In the genomic region with DNA sequence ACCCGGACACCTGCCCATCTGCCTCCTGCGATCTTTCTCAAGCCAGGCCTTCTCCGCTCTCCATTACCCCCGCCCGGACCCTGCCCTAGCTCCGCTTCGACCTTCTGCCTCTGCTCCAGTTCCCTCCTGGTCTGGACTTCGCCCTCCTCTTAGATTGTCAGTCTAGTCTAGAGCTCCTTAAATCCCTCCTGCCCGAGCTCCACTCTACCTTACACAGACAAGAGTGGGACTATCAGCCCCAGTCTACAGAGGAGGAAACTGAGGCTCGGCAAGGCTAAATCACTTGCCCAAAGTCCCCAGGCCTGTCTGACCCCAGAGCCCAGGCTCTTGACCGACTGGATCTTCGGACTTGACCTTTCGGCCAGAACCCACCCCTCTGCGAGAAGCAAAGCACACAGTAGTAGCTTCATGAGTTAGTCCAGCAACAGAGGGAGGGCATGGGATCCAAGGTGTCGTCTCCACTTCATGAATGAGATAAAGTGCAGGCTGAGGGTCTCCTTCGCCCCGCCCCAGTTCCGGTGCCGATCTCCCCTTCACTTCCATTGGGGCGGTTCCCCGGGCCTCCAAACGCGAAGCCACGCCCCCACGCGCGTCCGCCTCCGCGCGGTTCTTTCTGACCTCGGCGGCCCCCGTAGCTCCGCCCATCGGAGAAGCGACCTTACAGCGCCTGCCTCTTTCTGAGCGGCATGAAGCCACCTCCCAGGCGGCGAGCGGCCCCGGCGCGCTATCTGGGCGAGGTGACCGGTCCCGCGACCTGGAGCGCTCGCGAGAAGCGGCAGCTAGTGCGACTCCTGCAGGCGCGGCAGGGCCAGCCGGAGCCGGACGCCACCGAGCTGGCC, we compare ENCODE assay signal across 8 cellular contexts. TPM values are rescaled to one million over a fixed set of nuclear protein-coding genes. Genes with fewer than 3 reads are reported as not detected.
A peak's percentile ranks its signal among the peaks of the same experiment; 100 is the strongest.
DNase-seq lines count a peak whose midpoint lies in the region; ATAC-seq and TF ChIP-seq lines count a peak whose summit lies in the region.

A gene with protein sequence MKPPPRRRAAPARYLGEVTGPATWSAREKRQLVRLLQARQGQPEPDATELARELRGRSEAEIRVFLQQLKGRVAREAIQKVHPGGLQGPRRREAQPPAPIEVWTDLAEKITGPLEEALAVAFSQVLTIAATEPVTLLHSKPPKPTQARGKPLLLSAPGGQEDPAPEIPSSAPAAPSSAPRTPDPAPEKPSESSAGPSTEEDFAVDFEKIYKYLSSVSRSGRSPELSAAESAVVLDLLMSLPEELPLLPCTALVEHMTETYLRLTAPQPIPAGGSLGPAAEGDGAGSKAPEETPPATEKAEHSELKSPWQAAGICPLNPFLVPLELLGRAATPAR (plus strand): TSS at position 658 of the 839 bp plus-strand sequence. CDS start 29 bp downstream, at position 687.

- H3K4me3 Mint-ChIP-seq in HFFc6 = peak within 1 kb of the TSS; percentile 89
- peak within 1 kb of the TSS; percentile 89 for H3K4me3 Mint-ChIP-seq in activated naive CD4-positive, alpha-beta T cell treated with anti-CD3 and anti-CD28 coated beads, Interleukin-2, amount 50 U/mL, for 24 hours

- peaks cover 17% of the 10 kb centered on the region for H3K79me2 ChIP-seq in osteoblast (ENCODE audit: insufficient read depth, low read length)

- H3K9me3 ChIP-seq in osteoblast (ENCODE audit: low read depth, low read length) = no peaks in the 10 kb centered on the region
- no peaks in the 10 kb centered on the region for H3K9me3 ChIP-seq in thoracic aorta

- peak within 1 kb of the TSS; percentile 80 for H3K4me3 ChIP-seq in osteoblast (ENCODE audit: insufficient read depth, low read length)
- peak within 1 kb of the TSS; percentile 96 for H3K4me3 ChIP-seq in thoracic aorta

- peaks cover 21% of the 10 kb centered on the region for H3K4me1 ChIP-seq in osteoblast (ENCODE audit: insufficient read depth, low read length)
- peaks cover 28 to 60% of the 10 kb centered on the region in 2 donors for H3K4me1 ChIP-seq in thoracic aorta (ENCODE audit: control insufficient read depth in 1 of 2, low read depth in 2 of 2)

- TF ChIP-seq CTCF in HFFc6 (IDR thresholded peaks at IDR 0.05) (peak; percentile 46), osteoblast (IDR thresholded peaks at IDR 0.05; ENCODE audit: extremely low read depth, low read depth, low read length) (no peak), thoracic aorta (IDR thresholded peaks at IDR 0.05) (no peak)

- H3K4me1 Mint-ChIP-seq in HFFc6 (ENCODE audit: low read depth) = peaks cover 19% of the 10 kb centered on the region
- peaks cover 35% of the 10 kb centered on the region for H3K4me1 Mint-ChIP-seq in activated naive CD4-positive, alpha-beta T cell treated with anti-CD3 and anti-CD28 coated beads, Interleukin-2, amount 50 U/mL, for 24 hours

- H3K9me3 Mint-ChIP-seq in HFFc6 = no peaks in the 10 kb centered on the region
- H3K9me3 Mint-ChIP-seq in activated naive CD4-positive, alpha-beta T cell treated with anti-CD3 and anti-CD28 coated beads, Interleukin-2, amount 50 U/mL, for 24 hours = no peaks in the 10 kb centered on the region

- H3K27me3 Mint-ChIP-seq in HFFc6 (ENCODE audit: insufficient read depth) = peaks cover 6% of the 10 kb centered on the region
- peaks cover 15% of the 10 kb centered on the region for H3K27me3 Mint-ChIP-seq in activated naive CD4-positive, alpha-beta T cell treated with anti-CD3 and anti-CD28 coated beads, Interleukin-2, amount 50 U/mL, for 24 hours

- peak within 1 kb of the TSS; percentile 92 for H3K27ac Mint-ChIP-seq in HFFc6
- H3K27ac Mint-ChIP-seq in activated naive CD4-positive, alpha-beta T cell treated with anti-CD3 and anti-CD28 coated beads, Interleukin-2, amount 50 U/mL, for 24 hours = peak within 1 kb of the TSS; percentile 66

- peak within 1 kb of the TSS; percentile 85 for H2AFZ ChIP-seq in osteoblast (ENCODE audit: low read length)

- H3K27ac ChIP-seq in osteoblast (ENCODE audit: low read depth, low read length) = peak within 1 kb of the TSS; percentile 91
- H3K27ac ChIP-seq in thoracic aorta = peak within 1 kb of the TSS; percentile 88 to 89

- H3K36me3 Mint-ChIP-seq in HFFc6 (ENCODE audit: low read depth) = no peaks in the 10 kb centered on the region
- H3K36me3 Mint-ChIP-seq in activated naive CD4-positive, alpha-beta T cell treated with anti-CD3 and anti-CD28 coated beads, Interleukin-2, amount 50 U/mL, for 24 hours = no peaks in the 10 kb centered on the region

- H3K36me3 ChIP-seq in osteoblast (ENCODE audit: insufficient read depth, low read length) = peaks cover 14% of the 10 kb centered on the region
- H3K36me3 ChIP-seq in thoracic aorta = peaks cover 14% of the 10 kb centered on the region

- H4K20me1 ChIP-seq in osteoblast (ENCODE audit: insufficient read depth, low read length) = peaks cover 9% of the 10 kb centered on the region

- DNase-seq in GM03348 (ENCODE audit: low spot score) (peak; percentile 93), HFFc6 (peak; percentile 96), NCI-H1092 (lab: John Stamatoyannopoulos, UW) (peak; percentile 90), glomerular endothelial cell (ENCODE audit: extremely low read depth, low read depth, low spot score) (no peak), osteoblast (ENCODE audit: insufficient read length, low spot score, missing footprints) (peak; percentile 100), thoracic aorta (ENCODE audit: low spot score) (peak; percentile 82)

- ATAC-seq in SK-N-SH treated with all-trans-retinoic acid at 6 μM for 48 hours (peak; percentile 64), thoracic aorta (ENCODE audit: insufficient number of reproducible peaks, low FRiP score, low read depth) (peak; percentile 79)

- H3K4me2 ChIP-seq in osteoblast (ENCODE audit: insufficient read depth, low read length) = peak within 1 kb of the TSS; percentile 91

- H3K27me3 ChIP-seq in osteoblast (ENCODE audit: insufficient read depth, low read length) = peaks cover 26% of the 10 kb centered on the region
- H3K27me3 ChIP-seq in thoracic aorta (replicated peaks; ENCODE audit: insufficient read depth) = no peaks in the 10 kb centered on the region

TF ChIP-seq in SK-N-SH treated with all-trans-retinoic acid at 6 μM for 48 hours, 23 proteins besides CTCF, POLR2A, EP300 and RAD21 (continues in another document):
- TF ChIP-seq, protein P1, sequence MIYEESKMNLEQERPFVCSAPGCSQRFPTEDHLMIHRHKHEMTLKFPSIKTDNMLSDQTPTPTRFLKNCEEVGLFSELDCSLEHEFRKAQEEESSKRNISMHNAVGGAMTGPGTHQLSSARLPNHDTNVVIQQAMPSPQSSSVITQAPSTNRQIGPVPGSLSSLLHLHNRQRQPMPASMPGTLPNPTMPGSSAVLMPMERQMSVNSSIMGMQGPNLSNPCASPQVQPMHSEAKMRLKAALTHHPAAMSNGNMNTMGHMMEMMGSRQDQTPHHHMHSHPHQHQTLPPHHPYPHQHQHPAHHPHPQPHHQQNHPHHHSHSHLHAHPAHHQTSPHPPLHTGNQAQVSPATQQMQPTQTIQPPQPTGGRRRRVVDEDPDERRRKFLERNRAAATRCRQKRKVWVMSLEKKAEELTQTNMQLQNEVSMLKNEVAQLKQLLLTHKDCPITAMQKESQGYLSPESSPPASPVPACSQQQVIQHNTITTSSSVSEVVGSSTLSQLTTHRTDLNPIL (CRISPR knock-in tag; IDR thresholded peaks at IDR 0.05; ENCODE audit: low read depth) = no peak
- TF ChIP-seq TCF4 (CRISPR knock-in tag; IDR thresholded peaks at IDR 0.05; ENCODE audit: borderline replicate concordance) (no peak), SNAI2 (CRISPR knock-in tag; IDR thresholded peaks at IDR 0.05) (no peak), RARB (CRISPR knock-in tag; IDR thresholded peaks at IDR 0.05) (no peak), ARNTL (CRISPR knock-in tag; IDR thresholded peaks at IDR 0.05; ENCODE audit: borderline replicate concordance, low read depth) (no peak), OSR1 (CRISPR knock-in tag; IDR thresholded peaks at IDR 0.05) (no peak), TOX (CRISPR knock-in tag; IDR thresholded peaks at IDR 0.05; ENCODE audit: borderline replicate concordance) (no peak), ESRRG (CRISPR knock-in tag; IDR thresholded peaks at IDR 0.05) (no peak), ISL1 (CRISPR knock-in tag; IDR thresholded peaks at IDR 0.05) (no peak), ZNF70 (CRISPR knock-in tag; IDR thresholded peaks at IDR 0.05) (no peak)
- TF ChIP-seq, protein P2, sequence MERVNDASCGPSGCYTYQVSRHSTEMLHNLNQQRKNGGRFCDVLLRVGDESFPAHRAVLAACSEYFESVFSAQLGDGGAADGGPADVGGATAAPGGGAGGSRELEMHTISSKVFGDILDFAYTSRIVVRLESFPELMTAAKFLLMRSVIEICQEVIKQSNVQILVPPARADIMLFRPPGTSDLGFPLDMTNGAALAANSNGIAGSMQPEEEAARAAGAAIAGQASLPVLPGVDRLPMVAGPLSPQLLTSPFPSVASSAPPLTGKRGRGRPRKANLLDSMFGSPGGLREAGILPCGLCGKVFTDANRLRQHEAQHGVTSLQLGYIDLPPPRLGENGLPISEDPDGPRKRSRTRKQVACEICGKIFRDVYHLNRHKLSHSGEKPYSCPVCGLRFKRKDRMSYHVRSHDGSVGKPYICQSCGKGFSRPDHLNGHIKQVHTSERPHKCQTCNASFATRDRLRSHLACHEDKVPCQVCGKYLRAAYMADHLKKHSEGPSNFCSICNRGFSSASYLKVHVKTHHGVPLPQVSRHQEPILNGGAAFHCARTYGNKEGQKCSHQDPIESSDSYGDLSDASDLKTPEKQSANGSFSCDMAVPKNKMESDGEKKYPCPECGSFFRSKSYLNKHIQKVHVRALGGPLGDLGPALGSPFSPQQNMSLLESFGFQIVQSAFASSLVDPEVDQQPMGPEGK (CRISPR knock-in tag; IDR thresholded peaks at IDR 0.05; ENCODE audit: borderline replicate concordance) = no peak

RNA-seq across cellular contexts. Expression of the gene that starts here (rescaled TPM):
- total RNA-seq in HFFc6 (2021; fragmentation: NEBNext Ultra II Directional; extraction: Animal tissue kit (Norgen Biotek cat#: 25700)) = 10 to 100 TPM; 22.3 to 27.1 (median 25.2) TPM
- total RNA-seq in glomerular endothelial cell (32.6 and 37.7 TPM in 2 replicates), osteoblast (16.8 and 18.5 TPM in 2 replicates), thoracic aorta (10 to 100 TPM; 13.3 to 26.1 TPM)
